ENCODE assay signal across 12 cellular contexts in the genomic region with DNA sequence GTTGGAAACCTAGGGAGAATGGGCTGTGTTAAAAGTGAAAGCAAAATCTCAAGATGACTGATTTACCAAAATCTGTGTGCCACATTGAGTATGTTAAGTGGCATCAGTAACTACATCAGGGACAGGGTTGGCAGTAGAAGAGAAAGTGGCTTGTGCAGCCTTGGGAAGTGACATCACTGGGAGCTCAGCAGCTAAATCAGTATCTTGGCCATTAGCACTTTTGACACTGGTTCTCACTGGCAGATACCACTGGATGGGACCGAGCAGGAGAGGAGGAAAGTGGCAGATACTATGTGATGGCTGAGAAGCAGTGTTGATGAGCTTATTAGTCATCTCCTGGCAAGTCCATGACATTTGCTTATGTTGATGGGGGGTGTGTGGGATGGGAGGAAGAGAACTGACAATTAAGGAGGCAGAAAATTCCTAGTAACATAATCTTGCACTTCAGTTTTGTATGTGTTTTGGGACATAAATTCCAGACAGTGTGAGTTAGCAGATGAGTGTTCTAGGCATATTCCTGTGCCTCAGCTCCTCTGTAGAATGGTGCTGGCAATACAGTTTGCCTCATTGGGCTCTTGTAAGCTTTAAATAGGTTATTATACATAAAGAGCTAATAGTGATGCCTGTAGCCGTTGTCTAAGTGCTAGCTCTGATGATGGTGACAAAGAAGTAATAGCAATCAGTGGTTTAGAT.
DNase-seq lines count a peak whose midpoint lies in the region; TF ChIP-seq lines count a peak whose summit lies in the region.
"Had no signal": no experiment of that assay in that cellular context is flagged by ENCODE, and none has a peak within 500 bp of the region (broad histone marks: within the 10 kb centered on the region; RNA-seq: fewer than 3 reads in every experiment).

No MANE protein-coding gene starts in this region.

- no peaks in the 10 kb centered on the region for H3K36me3 ChIP-seq in OCI-LY1 (ENCODE audit: insufficient read depth, low read length)
- H3K36me3 ChIP-seq: BE2C, esophagus squamous epithelium, pancreas had no signal

- H3K27me3 Mint-ChIP-seq in activated CD4-positive, alpha-beta T cell treated with anti-CD3 and anti-CD28 coated beads, Interleukin-2, amount 10 ng/mL, durations not matched to agents 7 days and 5 days = peaks cover 3% of the 10 kb centered on the region

- H3K27ac Mint-ChIP-seq in activated CD4-positive, alpha-beta T cell treated with anti-CD3 and anti-CD28 coated beads, Interleukin-2, amount 10 ng/mL, durations not matched to agents 7 days and 5 days = peak overlapping the region; percentile 64

- H3K4me1 ChIP-seq in OCI-LY1 (ENCODE audit: insufficient read depth, low read length, severe bottlenecking) = no peaks in the 10 kb centered on the region

- peak overlapping the region; percentile 42; the same call in 1 of the 2 replicates for H3K4me2 ChIP-seq in OCI-LY1 (ENCODE audit: low read length)

- no peak overlapping the region for H3K9ac ChIP-seq in OCI-LY1 (ENCODE audit: low read length)

- H4K20me1 ChIP-seq in OCI-LY1 (ENCODE audit: insufficient read depth, low read length) = no peaks in the 10 kb centered on the region

- no peaks in the 10 kb centered on the region for H3K9me2 ChIP-seq in OCI-LY1 (ENCODE audit: low read depth, low read length)

- H3K9me3 ChIP-seq in OCI-LY1 (ENCODE audit: low read length) = no peaks in the 10 kb centered on the region; the same call in 1 of the 2 replicates
- H3K9me3 ChIP-seq: BE2C, esophagus squamous epithelium, pancreas had no signal

- no peaks in the 10 kb centered on the region for H3K79me2 ChIP-seq in OCI-LY1 (ENCODE audit: insufficient read depth, low read length)

- H3K4me3 Mint-ChIP-seq in activated CD4-positive, alpha-beta T cell treated with anti-CD3 and anti-CD28 coated beads, Interleukin-2, amount 10 ng/mL, durations not matched to agents 7 days and 5 days = no peak overlapping the region

- H3K4me3 ChIP-seq in OCI-LY1 (ENCODE audit: low read depth, low read length, poor library complexity, severe bottlenecking) = peak overlapping the region; percentile 36
- H3K4me3 ChIP-seq in fibroblast of mammary gland (ENCODE audit: control insufficient read depth, low read depth, low read length) = no peak overlapping the region
- H3K4me3 ChIP-seq: pancreas had no signal

- no peaks in the 10 kb centered on the region for H3K36me3 Mint-ChIP-seq in activated CD4-positive, alpha-beta T cell treated with anti-CD3 and anti-CD28 coated beads, Interleukin-2, amount 10 ng/mL, durations not matched to agents 7 days and 5 days (ENCODE audit: low read depth)

- peak; percentile 8 for DNase-seq in activated CD4-positive, alpha-beta T cell treated with anti-CD3 and anti-CD28 coated beads, Interleukin-2, amount 10 ng/mL, durations not matched to agents 7 days and 5 days
- DNase-seq in activated CD4-positive, alpha-beta T cell treated with anti-CD3 and anti-CD28 coated beads, Interleukin-2, amount 50 U/mL, for 1 hour = no peak
- DNase-seq in fibroblast of mammary gland (ENCODE audit: low read depth) (peak; percentile 35), superior temporal gyrus (ENCODE audit: extremely low spot score) (peak; percentile 31), foreskin melanocyte (no peak), SW 1271 (lab: John Stamatoyannopoulos, UW) (no peak), NCI-H1417 (lab: John Stamatoyannopoulos, UW) (no peak)
- DNase-seq: BE2C; esophagus squamous epithelium; NK-92 treated with Interleukin-12 subunit alpha and Interleukin-12 subunit beta, amount 100 ng/mL, for 24 hours; pancreas had no signal

- no peaks in the 10 kb centered on the region for H3K27me3 ChIP-seq in OCI-LY1 (ENCODE audit: insufficient read depth, low read length)
- H3K27me3 ChIP-seq: BE2C, esophagus squamous epithelium, pancreas had no signal

- CTCF ChIA-PET in activated CD4-positive, alpha-beta T cell treated with anti-CD3 and anti-CD28 coated beads, Interleukin-2, amount 10 ng/mL, durations not matched to agents 7 days and 5 days (lab: Charles Lee) = interaction anchor here (0.7 to 1.1 kb wide), 2 partner anchors 9 to 17 kb away, joined by 3 read pairs; no protein-coding TSS in a partner anchor

- TF ChIP-seq CTCF in OCI-LY1 (IDR thresholded peaks at IDR 0.05; ENCODE audit: low read length) (no peak), fibroblast of mammary gland (conservative IDR thresholded peaks at IDR 0.05; ENCODE audit: control insufficient read depth, insufficient read depth, low read depth, low read length) (no peak)

- POLR2A ChIA-PET in activated CD4-positive, alpha-beta T cell treated with anti-CD3 and anti-CD28 coated beads, Interleukin-2, amount 10 ng/mL, durations not matched to agents 7 days and 5 days (lab: Charles Lee) = no interaction called here

- H3K4me1 Mint-ChIP-seq in activated CD4-positive, alpha-beta T cell treated with anti-CD3 and anti-CD28 coated beads, Interleukin-2, amount 10 ng/mL, durations not matched to agents 7 days and 5 days = peaks cover 29% of the 10 kb centered on the region

- no peak overlapping the region for H3K27ac ChIP-seq in OCI-LY1 (ENCODE audit: low read depth, low read length, poor library complexity, severe bottlenecking)
- H3K27ac ChIP-seq: pancreas had no signal

- H2AFZ ChIP-seq in OCI-LY1 (ENCODE audit: low read length) = no peak overlapping the region

- no peaks in the 10 kb centered on the region for H3K9me3 Mint-ChIP-seq in activated CD4-positive, alpha-beta T cell treated with anti-CD3 and anti-CD28 coated beads, Interleukin-2, amount 10 ng/mL, durations not matched to agents 7 days and 5 days

- no peaks in the 10 kb centered on the region for H3F3A ChIP-seq in OCI-LY1 (ENCODE audit: insufficient read depth, low read length)

Comparison
In these comparisons a context has a peak if more than half of its experiments do, and no peak if none do; other contexts are left out.
1. DNase-seq: peak in activated CD4-positive, alpha-beta T cell treated with anti-CD3 and anti-CD28 coated beads, Interleukin-2, amount 10 ng/mL, durations not matched to agents 7 days and 5 days (single experiment), fibroblast of mammary gland (single experiment) and superior temporal gyrus (single experiment); none in activated CD4-positive, alpha-beta T cell treated with anti-CD3 and anti-CD28 coated beads, Interleukin-2, amount 50 U/mL, for 1 hour (single experiment), foreskin melanocyte (single experiment), SW 1271 (0 of 2) and NCI-H1417 (0 of 3).